Comparison of ENCODE assay signal across 26 cellular contexts in the genomic region with DNA sequence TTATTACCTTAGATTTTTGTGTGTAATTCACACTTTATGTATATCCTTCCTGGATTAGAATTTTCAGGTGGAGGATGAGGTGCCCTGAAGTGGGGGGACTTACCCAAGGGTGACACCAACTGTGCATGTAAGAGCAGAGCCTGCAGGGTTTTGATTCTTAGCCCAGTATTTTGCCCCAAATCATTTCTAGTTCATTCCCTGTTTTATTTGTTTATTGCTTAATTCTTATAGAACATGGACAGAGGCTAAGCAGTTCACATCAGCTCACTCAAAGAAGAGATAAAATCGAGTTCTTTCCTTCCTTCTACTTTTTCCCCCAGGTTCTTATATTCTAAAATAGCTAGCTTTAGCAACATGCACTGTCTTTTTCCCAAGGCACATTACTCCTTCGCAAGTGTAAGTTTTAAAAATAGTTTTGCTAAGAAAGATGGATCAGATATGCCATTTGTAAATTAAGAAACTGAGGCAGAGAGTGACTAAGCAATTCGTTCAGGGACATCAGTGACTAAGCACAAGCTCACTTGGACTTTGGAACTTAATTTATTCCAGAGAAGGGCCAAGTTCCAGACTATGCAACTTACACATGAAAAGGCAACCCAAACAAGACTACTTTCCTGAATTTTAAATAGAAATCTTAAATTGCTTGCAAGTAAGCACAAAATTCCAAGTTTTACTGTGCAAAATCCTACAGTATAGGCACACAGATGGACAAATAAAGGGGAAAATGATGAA.
"Had no signal": no experiment of that assay in that cellular context is flagged by ENCODE, and none has a peak within 500 bp of the region (broad histone marks: within the 10 kb centered on the region; RNA-seq: fewer than 3 reads in every experiment).

No MANE protein-coding gene starts in this region.

- H3K4me1 ChIP-seq: breast epithelium had no signal

- H3K4me3 ChIP-seq: breast epithelium, K562 had no signal

- H3K36me3 ChIP-seq: breast epithelium had no signal

- H3K9me3 Mint-ChIP-seq: activated B cell treated with CpG ODN at 0.5 μM for 24 hours; activated CD4-positive, alpha-beta memory T cell treated with anti-CD3 and anti-CD28 coated beads for 36 hours; activated CD4-positive, alpha-beta T cell treated with anti-CD3 and anti-CD28 coated beads, Interleukin-2, amount 10 ng/mL, durations not matched to agents 7 days and 5 days; activated naive CD4-positive, alpha-beta T cell treated with anti-CD3 and anti-CD28 coated beads, Interleukin-2, amount 10 ng/mL, durations not matched to agents 7 days and 5 days; activated naive CD8-positive, alpha-beta T cell treated with anti-CD3 and anti-CD28 coated beads for 36 hours; activated T-helper 17 cell treated with anti-CD3 and anti-CD28 coated beads, Interleukin-2, amount 50 U/mL, for 72 hours; T-cell had no signal

- ATAC-seq: activated T-helper 17 cell treated with anti-CD3 and anti-CD28 coated beads, Interleukin-2, amount 50 U/mL, for 72 hours; K562; T-cell had no signal

- H3K27ac Mint-ChIP-seq: activated B cell treated with CpG ODN at 0.5 μM for 24 hours; activated CD4-positive, alpha-beta memory T cell treated with anti-CD3 and anti-CD28 coated beads for 36 hours; activated CD4-positive, alpha-beta T cell treated with anti-CD3 and anti-CD28 coated beads, Interleukin-2, amount 10 ng/mL, durations not matched to agents 7 days and 5 days; activated naive CD4-positive, alpha-beta T cell treated with anti-CD3 and anti-CD28 coated beads, Interleukin-2, amount 10 ng/mL, durations not matched to agents 7 days and 5 days; activated naive CD8-positive, alpha-beta T cell treated with anti-CD3 and anti-CD28 coated beads for 36 hours; activated T-helper 17 cell treated with anti-CD3 and anti-CD28 coated beads, Interleukin-2, amount 50 U/mL, for 72 hours; T-cell had no signal

- H3K27me3 ChIP-seq: breast epithelium had no signal

- DNase-seq: activated B cell treated with CpG ODN at 0.5 μM for 24 hours; activated CD4-positive, alpha-beta memory T cell treated with anti-CD3 and anti-CD28 coated beads for 36 hours; activated CD4-positive, alpha-beta T cell treated with anti-CD3 and anti-CD28 coated beads for 1 hour; activated CD4-positive, alpha-beta T cell treated with anti-CD3 and anti-CD28 coated beads, Interleukin-2, amount 10 ng/mL, durations not matched to agents 7 days and 5 days; activated gamma-delta T cell; activated naive CD4-positive, alpha-beta T cell treated with anti-CD3 and anti-CD28 coated beads, Interleukin-2, amount 10 ng/mL, durations not matched to agents 7 days and 5 days; activated naive CD8-positive, alpha-beta T cell treated with anti-CD3 and anti-CD28 coated beads for 36 hours; activated T-cell treated with anti-CD3 and anti-CD28 coated beads for 4 hours; activated T-cell treated with anti-CD3 and anti-CD28 coated beads, Interleukin-2, amount 50 U/mL, for 48 hours; central memory CD4-positive, alpha-beta T cell; Kasumi-1; NCI-H1048; NCI-H1694; NCI-H2029; NCI-H2107; NCI-H2171 treated with DMSO at 0.1 percent for 48 hours; NCI-H226; NCI-H526; NCI-H774; SIG-M5; T-cell; T-helper 2 cell; T1000 had no signal

- H3K27me3 Mint-ChIP-seq: activated CD4-positive, alpha-beta memory T cell treated with anti-CD3 and anti-CD28 coated beads for 36 hours; activated T-helper 17 cell treated with anti-CD3 and anti-CD28 coated beads, Interleukin-2, amount 50 U/mL, for 72 hours had no signal

- H3K4me3 Mint-ChIP-seq: activated B cell treated with CpG ODN at 0.5 μM for 24 hours; activated CD4-positive, alpha-beta memory T cell treated with anti-CD3 and anti-CD28 coated beads for 36 hours; activated CD4-positive, alpha-beta T cell treated with anti-CD3 and anti-CD28 coated beads, Interleukin-2, amount 10 ng/mL, durations not matched to agents 7 days and 5 days; activated naive CD4-positive, alpha-beta T cell treated with anti-CD3 and anti-CD28 coated beads, Interleukin-2, amount 10 ng/mL, durations not matched to agents 7 days and 5 days; activated naive CD8-positive, alpha-beta T cell treated with anti-CD3 and anti-CD28 coated beads for 36 hours; activated T-helper 17 cell treated with anti-CD3 and anti-CD28 coated beads, Interleukin-2, amount 50 U/mL, for 72 hours; T-cell had no signal

- H3K36me3 Mint-ChIP-seq: activated CD4-positive, alpha-beta memory T cell treated with anti-CD3 and anti-CD28 coated beads for 36 hours; activated naive CD4-positive, alpha-beta T cell treated with anti-CD3 and anti-CD28 coated beads, Interleukin-2, amount 10 ng/mL, durations not matched to agents 7 days and 5 days; activated naive CD8-positive, alpha-beta T cell treated with anti-CD3 and anti-CD28 coated beads for 36 hours; T-cell had no signal

- H3K9me3 ChIP-seq: breast epithelium had no signal

- H3K4me1 Mint-ChIP-seq: activated B cell treated with CpG ODN at 0.5 μM for 24 hours; activated CD4-positive, alpha-beta T cell treated with anti-CD3 and anti-CD28 coated beads, Interleukin-2, amount 10 ng/mL, durations not matched to agents 7 days and 5 days; activated naive CD4-positive, alpha-beta T cell treated with anti-CD3 and anti-CD28 coated beads, Interleukin-2, amount 10 ng/mL, durations not matched to agents 7 days and 5 days; activated naive CD8-positive, alpha-beta T cell treated with anti-CD3 and anti-CD28 coated beads for 36 hours; activated T-helper 17 cell treated with anti-CD3 and anti-CD28 coated beads, Interleukin-2, amount 50 U/mL, for 72 hours; T-cell had no signal

- H3K27ac ChIP-seq: breast epithelium had no signal
